ENCODE assay signal across 17 cellular contexts in the genomic region with DNA sequence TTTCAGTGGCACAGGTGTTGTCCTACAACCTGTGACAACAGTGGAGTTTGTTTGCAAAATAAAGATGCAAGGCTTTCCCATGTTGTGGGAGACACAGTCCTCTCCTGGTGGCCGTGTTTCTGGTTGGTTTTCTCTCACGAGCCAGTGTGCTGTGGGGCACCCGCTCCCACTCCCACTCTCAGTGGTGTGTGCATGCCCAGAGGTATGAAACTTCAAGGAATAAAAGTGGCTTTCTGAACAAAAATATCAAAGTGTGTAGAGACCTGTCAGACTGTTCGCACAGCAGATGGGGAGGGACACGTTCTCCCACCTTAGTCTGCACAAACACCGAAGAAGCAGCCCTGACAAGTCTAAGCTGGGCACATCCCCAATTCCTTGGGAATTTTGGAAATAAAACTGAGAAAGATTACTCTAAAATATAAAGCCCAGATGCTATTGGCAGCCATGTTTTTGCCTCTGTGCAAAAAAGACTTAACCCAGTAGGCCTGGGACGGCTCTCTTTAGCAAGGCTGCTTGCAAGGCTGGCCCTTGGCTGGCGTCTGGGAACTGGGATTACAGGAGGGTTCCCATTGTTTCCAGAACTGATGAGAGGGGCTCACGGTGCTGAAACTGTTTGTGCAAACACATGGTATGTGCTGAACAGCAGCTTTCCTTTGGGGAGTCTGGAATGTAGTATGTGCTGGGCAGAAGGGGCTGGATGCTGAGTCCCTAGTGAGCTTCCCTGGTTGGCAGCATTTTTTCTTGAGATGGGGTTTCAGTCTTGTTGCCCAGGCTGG.
"Had no signal": no experiment of that assay in that cellular context is flagged by ENCODE, and none has a peak within 500 bp of the region (broad histone marks: within the 10 kb centered on the region; RNA-seq: fewer than 3 reads in every experiment).

No MANE protein-coding gene starts in this region.

- H3K36me3 Mint-ChIP-seq: memory B cell; stimulated activated effector memory CD8-positive, alpha-beta T cell treated with anti-CD3 and anti-CD28 coated beads, Interleukin-12 subunit alpha, Interleukin-12 subunit beta, amount 100 ng/mL, for 72 hours had no signal

- H3K27me3 ChIP-seq: colonic mucosa, foreskin keratinocyte, pancreas, vagina had no signal

- H3K9me3 ChIP-seq: colonic mucosa, left ventricle myocardium inferior, pancreas, vagina had no signal

- DNase-seq: activated CD4-positive, alpha-beta T cell treated with anti-CD3 and anti-CD28 coated beads for 48 hours; activated CD8-positive, alpha-beta memory T cell treated with anti-CD3 and anti-CD28 coated beads, Interleukin-2, amount 50 U/mL, for 4 hours; activated CD8-positive, alpha-beta T cell treated with anti-CD3 and anti-CD28 coated beads for 36 hours; activated naive CD4-positive, alpha-beta T cell; caudate nucleus; colonic mucosa; effector CD4-positive, alpha-beta T cell; left ventricle myocardium inferior; nephron progenitor cell; stimulated activated CD4-positive, alpha-beta T cell treated with anti-CD3 and anti-CD28 coated beads, Interleukin-1b, Interleukin-23, amount 100 ng/mL, for 48 hours had no signal

- H3K36me3 ChIP-seq: colonic mucosa, left ventricle myocardium inferior, pancreas, vagina had no signal

- H3K9me3 Mint-ChIP-seq: activated CD8-positive, alpha-beta T cell treated with anti-CD3 and anti-CD28 coated beads for 36 hours; activated T-helper 1 cell treated with anti-CD3 and anti-CD28 coated beads, Interleukin-12 subunit alpha, Interleukin-12 subunit beta, Interleukin-2, Interleukin-4 antibody, amounts not matched to agents 30 ng/mL and 10 ng/mL and 1 ng/mL, durations not matched to agents 14 hours and 24 hours and 36 hours; memory B cell; stimulated activated effector memory CD8-positive, alpha-beta T cell treated with anti-CD3 and anti-CD28 coated beads, Interleukin-12 subunit alpha, Interleukin-12 subunit beta, amount 100 ng/mL, for 72 hours; T-helper 1 cell treated with Interleukin-12 subunit alpha and Interleukin-12 subunit beta and Interleukin-4 antibody, amounts not matched to agents 30 μg/mL and 1 μg/mL, for 36 hours had no signal

- FAIRE-seq: pancreas had no signal

- H3K4me1 ChIP-seq: colonic mucosa, pancreas, vagina had no signal

- H3K4me3 ChIP-seq: colonic mucosa, left ventricle myocardium inferior, pancreas, vagina had no signal

- H3K27ac ChIP-seq: colonic mucosa, foreskin keratinocyte, left ventricle myocardium inferior, pancreas, vagina had no signal

- ATAC-seq: activated CD8-positive, alpha-beta T cell treated with anti-CD3 and anti-CD28 coated beads for 36 hours; foreskin keratinocyte; stimulated activated effector memory CD8-positive, alpha-beta T cell treated with anti-CD3 and anti-CD28 coated beads, Interleukin-12 subunit alpha, Interleukin-12 subunit beta, amount 100 ng/mL, for 72 hours had no signal

- H3K27ac Mint-ChIP-seq: activated CD8-positive, alpha-beta T cell treated with anti-CD3 and anti-CD28 coated beads for 36 hours; activated T-helper 1 cell treated with anti-CD3 and anti-CD28 coated beads, Interleukin-12 subunit alpha, Interleukin-12 subunit beta, Interleukin-2, Interleukin-4 antibody, amounts not matched to agents 30 ng/mL and 10 ng/mL and 1 ng/mL, durations not matched to agents 14 hours and 24 hours and 36 hours; memory B cell; nephron progenitor cell; stimulated activated effector memory CD8-positive, alpha-beta T cell treated with anti-CD3 and anti-CD28 coated beads, Interleukin-12 subunit alpha, Interleukin-12 subunit beta, amount 100 ng/mL, for 72 hours had no signal

- H3K27me3 Mint-ChIP-seq: activated CD8-positive, alpha-beta T cell treated with anti-CD3 and anti-CD28 coated beads for 36 hours; memory B cell had no signal

- H3K4me3 Mint-ChIP-seq: activated CD8-positive, alpha-beta T cell treated with anti-CD3 and anti-CD28 coated beads for 36 hours; activated T-helper 1 cell treated with anti-CD3 and anti-CD28 coated beads, Interleukin-12 subunit alpha, Interleukin-12 subunit beta, Interleukin-2, Interleukin-4 antibody, amounts not matched to agents 30 ng/mL and 10 ng/mL and 1 ng/mL, durations not matched to agents 14 hours and 24 hours and 36 hours; memory B cell; nephron progenitor cell; stimulated activated effector memory CD8-positive, alpha-beta T cell treated with anti-CD3 and anti-CD28 coated beads, Interleukin-12 subunit alpha, Interleukin-12 subunit beta, amount 100 ng/mL, for 72 hours; T-helper 1 cell treated with Interleukin-12 subunit alpha and Interleukin-12 subunit beta and Interleukin-4 antibody, amounts not matched to agents 30 μg/mL and 1 μg/mL, for 36 hours had no signal
